8 cellular contexts compared by ENCODE assay signal in genomic region chr7:77697535-77697831, GRCh38. TPM values are rescaled to one million over a fixed set of nuclear protein-coding genes. Genes with fewer than 3 reads are reported as not detected.
DNase-seq lines count a peak whose midpoint lies in the region; ATAC-seq, FAIRE-seq and TF ChIP-seq lines count a peak whose summit lies in the region.

No MANE protein-coding gene starts in this region.

- H4K8ac ChIP-seq in trophoblast cell (ENCODE audit: low read depth, low read length), result no peak overlapping the region

- H3K23ac ChIP-seq in trophoblast cell (ENCODE audit: low read length), result no peak overlapping the region

- H3K27ac ChIP-seq in foreskin keratinocyte, result no peak overlapping the region
- no peak overlapping the region for H3K27ac ChIP-seq in trophoblast cell (ENCODE audit: low read depth, low read length)

- no peak overlapping the region for H2BK12ac ChIP-seq in trophoblast cell (ENCODE audit: low read length)

- H3K27ac Mint-ChIP-seq in activated CD4-positive, alpha-beta memory T cell treated with anti-CD3 and anti-CD28 coated beads, Interleukin-2, amount 10 ng/mL, durations not matched to agents 7 days and 5 days, result peak overlapping the region; percentile 94

- H3K36me3 ChIP-seq in trophoblast cell (ENCODE audit: control insufficient read depth in 1 of 2, insufficient read depth in 2 of 2, low read length in 2 of 2), result peaks cover 1 to 6% of the 10 kb centered on the region in 2 experiments

- H3K4me1 ChIP-seq in foreskin keratinocyte, result peaks cover 30% of the 10 kb centered on the region
- no peaks in the 10 kb centered on the region for H3K4me1 ChIP-seq in trophoblast cell (ENCODE audit: control insufficient read depth in 1 of 2, insufficient read depth in 2 of 2, low read length in 2 of 2)

- peak overlapping the region; percentile 38 for H2AFZ ChIP-seq in trophoblast cell (ENCODE audit: insufficient read depth, low read length, poor library complexity)

- peaks cover 36% of the 10 kb centered on the region for H3K36me3 Mint-ChIP-seq in activated CD4-positive, alpha-beta memory T cell treated with anti-CD3 and anti-CD28 coated beads, Interleukin-2, amount 10 ng/mL, durations not matched to agents 7 days and 5 days (ENCODE audit: low read depth)

- H3K4me1 Mint-ChIP-seq in activated CD4-positive, alpha-beta memory T cell treated with anti-CD3 and anti-CD28 coated beads, Interleukin-2, amount 10 ng/mL, durations not matched to agents 7 days and 5 days, result peaks cover 55% of the 10 kb centered on the region

- peak; percentile 24 for DNase-seq in stimulated activated CD4-positive, alpha-beta T cell treated with anti-CD3 and anti-CD28 coated beads, Interleukin-4, amount 100 ng/mL, for 1 hour
- DNase-seq in stimulated activated CD4-positive, alpha-beta T cell treated with anti-CD3 and anti-CD28 coated beads, Interleukin-1b, Interleukin-23, amount 100 ng/mL, for 48 hours, result no peak
- no peak for DNase-seq in activated CD4-positive, alpha-beta memory T cell treated with anti-CD3 and anti-CD28 coated beads, Interleukin-2, amount 10 ng/mL, durations not matched to agents 7 days and 5 days
- DNase-seq in foreskin keratinocyte (no peak), trophoblast cell (no peak), LoVo (ENCODE audit: low spot score) (no peak), GM19239 (ENCODE audit: insufficient read length, low spot score) (no peak)

- no peak for TF ChIP-seq CTCF in foreskin keratinocyte (conservative IDR thresholded peaks at IDR 0.05)

- ATAC-seq in foreskin keratinocyte, result peak; percentile 9
- ATAC-seq in GM19324 (IDR thresholded peaks at IDR 0.05; ENCODE audit: low FRiP score, unreplicated experiment), result no peak

- H4K12ac ChIP-seq in trophoblast cell (ENCODE audit: low read depth, low read length), result no peak overlapping the region

- POLR2A ChIA-PET in activated CD4-positive, alpha-beta memory T cell treated with anti-CD3 and anti-CD28 coated beads, Interleukin-2, amount 10 ng/mL, durations not matched to agents 7 days and 5 days (lab: Charles Lee), result interaction anchor here (1.0 to 3.0 kb wide), 9 partner anchors 10 to 134 kb away, joined by 3 to 23 read pairs (median 6); partner anchors contain the start of genes PHTF2 and TMEM60

- no peak overlapping the region for H4K91ac ChIP-seq in trophoblast cell (ENCODE audit: low read depth, low read length)

- H2BK120ac ChIP-seq in trophoblast cell (ENCODE audit: insufficient read depth, low read length, poor library complexity), result no peak overlapping the region

- H3K9me3 ChIP-seq in trophoblast cell (ENCODE audit: insufficient read depth, low read depth, low read length), result no peaks in the 10 kb centered on the region

- no peak for FAIRE-seq in GM19239 (lab: Jason Lieb, UNC)

- H2AK5ac ChIP-seq in trophoblast cell (ENCODE audit: low read length), result no peak overlapping the region

- peak overlapping the region; percentile 89 for H3K4me3 ChIP-seq in trophoblast cell (ENCODE audit: low read depth, low read length)

- H3K4me3 Mint-ChIP-seq in activated CD4-positive, alpha-beta memory T cell treated with anti-CD3 and anti-CD28 coated beads, Interleukin-2, amount 10 ng/mL, durations not matched to agents 7 days and 5 days, result peak overlapping the region; percentile 98

- no peak overlapping the region for H3K14ac ChIP-seq in trophoblast cell (ENCODE audit: low read length)

- H3K9me3 Mint-ChIP-seq in activated CD4-positive, alpha-beta memory T cell treated with anti-CD3 and anti-CD28 coated beads, Interleukin-2, amount 10 ng/mL, durations not matched to agents 7 days and 5 days, result peaks cover 2% of the 10 kb centered on the region

- H3K27me3 Mint-ChIP-seq in activated CD4-positive, alpha-beta memory T cell treated with anti-CD3 and anti-CD28 coated beads, Interleukin-2, amount 10 ng/mL, durations not matched to agents 7 days and 5 days, result no peaks in the 10 kb centered on the region

- H3K79me1 ChIP-seq in trophoblast cell (ENCODE audit: low read length), result peaks cover 8% of the 10 kb centered on the region

- CTCF ChIA-PET in activated CD4-positive, alpha-beta memory T cell treated with anti-CD3 and anti-CD28 coated beads, Interleukin-2, amount 10 ng/mL, durations not matched to agents 7 days and 5 days (lab: Charles Lee), result interaction anchor here (1.0 to 3.7 kb wide), 7 partner anchors 10 to 239 kb away, joined by 4 to 16 read pairs (median 7); partner anchors contain the start of genes PHTF2 and TMEM60

- H3K9ac ChIP-seq in trophoblast cell (ENCODE audit: low read length), result no peak overlapping the region

- peak overlapping the region; percentile 13 for H3K4ac ChIP-seq in trophoblast cell (ENCODE audit: low read depth, low read length)

- peak overlapping the region; percentile 74 for H3K4me2 ChIP-seq in trophoblast cell (ENCODE audit: low read length)

- H3K27me3 ChIP-seq in foreskin keratinocyte, result no peaks in the 10 kb centered on the region
- H3K27me3 ChIP-seq in trophoblast cell (ENCODE audit: insufficient read depth, low read length), result no peaks in the 10 kb centered on the region

- WGBS in trophoblast cell (ENCODE audit: extremely low coverage, insufficient coverage, insufficient read length), result no CpG with 5 or more reads among the region's 10 CpGs

- peaks cover 14% of the 10 kb centered on the region for H3K79me2 ChIP-seq in trophoblast cell (ENCODE audit: control insufficient read depth, insufficient read depth, low read length, poor library complexity)

- H2BK5ac ChIP-seq in trophoblast cell (ENCODE audit: low read depth, low read length, poor library complexity), result no peak overlapping the region

- no peak overlapping the region for H3K18ac ChIP-seq in trophoblast cell (ENCODE audit: low read length)

RNA-seq across cellular contexts. Expression of gene RSBN1L, which starts 1.2 kb away (rescaled TPM):
- total RNA-seq in activated CD4-positive, alpha-beta memory T cell treated with anti-CD3 and anti-CD28 coated beads, Interleukin-2, amount 10 ng/mL, durations not matched to agents 7 days and 5 days, result 10 to 100 TPM; 28.7 to 29.5 TPM
- 16.6 and 19.5 TPM in 2 replicates for total RNA-seq in foreskin keratinocyte
- polyA plus RNA-seq in foreskin keratinocyte, result 4.6 and 5.3 TPM in 2 replicates
- polyA plus RNA-seq in trophoblast cell (2013), result 10.3 and 10.7 TPM in 2 replicates
